In genomic region chr15:69608661-69609060, GRCh38 we compare ENCODE assay signal across 23 cellular contexts.
"Had no signal": no experiment of that assay in that cellular context is flagged by ENCODE, and none has a peak within 500 bp of the region (broad histone marks: within the 10 kb centered on the region; RNA-seq: fewer than 3 reads in every experiment).

No MANE protein-coding gene starts in this region.

- H3K9ac ChIP-seq: KMS-11, SK-N-SH had no signal

- H3K27me3 Mint-ChIP-seq: activated CD4-positive, alpha-beta T cell treated with anti-CD3 and anti-CD28 coated beads for 36 hours; activated CD8-positive, alpha-beta T cell treated with anti-CD3 and anti-CD28 coated beads for 36 hours; activated naive CD8-positive, alpha-beta T cell had no signal

- H3K27me3 ChIP-seq: cardiac muscle cell had no signal

- ATAC-seq: Right ventricle myocardium inferior had no signal

- H3K27ac ChIP-seq: brain microvascular endothelial cell, cardiac muscle cell, KMS-11, WERI-Rb-1 had no signal

- H3K36me3 ChIP-seq: brain microvascular endothelial cell, cardiac muscle cell, WERI-Rb-1 had no signal

- H3K9me3 Mint-ChIP-seq: activated CD8-positive, alpha-beta T cell treated with anti-CD3 and anti-CD28 coated beads for 36 hours had no signal

- H3K4me3 Mint-ChIP-seq: activated CD4-positive, alpha-beta T cell treated with anti-CD3 and anti-CD28 coated beads for 36 hours; activated CD8-positive, alpha-beta T cell treated with anti-CD3 and anti-CD28 coated beads for 36 hours; activated naive CD8-positive, alpha-beta T cell had no signal

- H3K4me3 ChIP-seq: cardiac muscle cell had no signal

- H3K27ac Mint-ChIP-seq: activated CD4-positive, alpha-beta T cell treated with anti-CD3 and anti-CD28 coated beads for 36 hours; activated CD8-positive, alpha-beta T cell treated with anti-CD3 and anti-CD28 coated beads for 36 hours; activated naive CD8-positive, alpha-beta T cell had no signal

- DNase-seq: activated CD4-positive, alpha-beta T cell treated with anti-CD3 and anti-CD28 coated beads for 36 hours; activated CD8-positive, alpha-beta T cell treated with anti-CD3 and anti-CD28 coated beads for 36 hours; activated effector memory CD4-positive, alpha-beta T cell treated with Interleukin-2 at 50 U/mL for 16 hours; activated naive CD4-positive, alpha-beta T cell; amygdala; cerebellar nuclear complex; NCI-H1092; NCI-H2029; NCI-H2107; NCI-H2171 treated with DMSO at 0.1 percent for 48 hours; NCI-H345; NCI-H510A; NCI-H526 treated with DMSO at 0.1 percent for 48 hours; NCI-H82; OCI-M1; SK-N-SH; T-helper 1 cell; WERI-Rb-1 had no signal

- H3K9me3 ChIP-seq: SK-N-SH had no signal
